ENCODE assay signal across 25 cellular contexts in the genomic region with DNA sequence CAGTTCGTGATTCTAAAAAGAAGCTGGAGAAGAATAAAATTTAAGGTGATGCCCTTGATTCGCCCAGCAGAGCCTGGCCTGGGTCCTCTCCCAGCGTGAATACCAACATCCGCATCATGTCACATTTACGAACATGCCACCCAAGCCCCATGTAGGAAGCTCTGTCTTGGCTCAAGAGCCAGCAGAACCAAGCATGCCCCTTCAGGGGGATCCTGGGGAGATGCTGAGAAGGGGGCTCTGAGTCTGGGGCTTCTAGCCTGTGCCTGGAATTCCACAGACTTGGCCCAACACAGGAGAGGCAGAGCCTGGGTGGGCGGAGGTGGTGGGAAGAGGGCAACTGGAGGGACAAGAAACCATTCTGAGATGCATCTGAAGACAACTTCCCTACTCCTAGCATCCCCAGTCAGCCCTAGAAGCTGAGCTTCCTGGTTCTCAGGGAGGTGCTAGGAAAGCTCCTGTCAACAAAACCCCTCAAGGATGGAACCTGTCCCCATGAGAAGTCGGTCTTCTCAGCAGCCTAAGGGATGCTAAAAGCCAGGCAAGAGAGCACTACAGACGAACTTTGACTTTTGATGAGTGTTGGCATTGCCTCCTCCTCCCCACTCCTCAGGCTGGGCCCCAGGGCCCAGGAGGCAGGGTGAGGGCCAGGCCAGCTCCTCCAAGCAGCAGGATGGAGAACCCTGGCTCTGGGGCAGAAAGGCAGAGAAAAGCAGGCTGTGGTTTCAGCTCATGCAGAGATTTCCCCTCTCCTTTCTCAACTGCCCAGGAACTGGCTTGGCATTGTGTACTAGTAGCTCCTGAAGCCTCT. TPM values are rescaled to one million over a fixed set of nuclear protein-coding genes. Genes with fewer than 3 reads are reported as not detected.
A peak's percentile ranks its signal among the peaks of the same experiment; 100 is the strongest.
DNase-seq lines count a peak whose midpoint lies in the region; ATAC-seq and TF ChIP-seq lines count a peak whose summit lies in the region.
"Had no signal": no experiment of that assay in that cellular context is flagged by ENCODE, and none has a peak within 500 bp of the region (broad histone marks: within the 10 kb centered on the region; RNA-seq: fewer than 3 reads in every experiment).

No MANE protein-coding gene starts in this region.

- H3K9me3 Mint-ChIP-seq in dendritic cell treated with granulocyte-macrophage colony-stimulating factor and Interleukin-4, amounts not matched to agents 40 ng/mL and 50 ng/mL, for 4 days = no peaks in the 10 kb centered on the region
- no peaks in the 10 kb centered on the region for H3K9me3 Mint-ChIP-seq in nephron progenitor cell
- H3K9me3 Mint-ChIP-seq: activated T-cell treated with anti-CD3 and anti-CD28 coated beads, Interleukin-2, amount 50 U/mL, for 4 hours; naive B cell; T-helper 2 cell treated with Interferon-gamma antibody and Interleukin-4, amounts not matched to agents 5 μg/mL and 100 μg/mL, for 36 hours had no signal

- peak overlapping the region; percentile 42 for H3K27ac Mint-ChIP-seq in dendritic cell treated with granulocyte-macrophage colony-stimulating factor and Interleukin-4, amounts not matched to agents 40 ng/mL and 50 ng/mL, for 4 days
- H3K27ac Mint-ChIP-seq in nephron progenitor cell = no peak overlapping the region
- H3K27ac Mint-ChIP-seq: progenitor cell of endocrine pancreas; T-helper 2 cell treated with Interferon-gamma antibody and Interleukin-4, amounts not matched to agents 5 μg/mL and 100 μg/mL, for 36 hours had no signal

- no peak for TF ChIP-seq CTCF in sigmoid colon (IDR thresholded peaks at IDR 0.05)
- TF ChIP-seq CTCF in nephron progenitor cell (IDR thresholded peaks at IDR 0.05) = no peak

- no peaks in the 10 kb centered on the region for H3K27me3 Mint-ChIP-seq in dendritic cell treated with granulocyte-macrophage colony-stimulating factor and Interleukin-4, amounts not matched to agents 40 ng/mL and 50 ng/mL, for 4 days
- no peaks in the 10 kb centered on the region for H3K27me3 Mint-ChIP-seq in nephron progenitor cell (ENCODE audit: low read depth, poor library complexity)
- H3K27me3 Mint-ChIP-seq: naive B cell, progenitor cell of endocrine pancreas had no signal

- H3K36me3 ChIP-seq in HUES6 (ENCODE audit: control insufficient read depth, insufficient read depth, low read length) = peaks cover 96% of the 10 kb centered on the region
- H3K36me3 ChIP-seq in sigmoid colon = peaks cover 23 to 100% (median 66%) of the 10 kb centered on the region in 4 donors
- H3K36me3 ChIP-seq: neutrophil had no signal

- H3K27me3 ChIP-seq in HUES6 (ENCODE audit: control insufficient read depth, insufficient read depth, low read length) (no peaks in the 10 kb centered on the region), sigmoid colon (no peaks in the 10 kb centered on the region)
- H3K27me3 ChIP-seq: BLaER1 treated with 17β-estradiol and CSF1 and Interleukin-3, amounts not matched to agents 10 nM and 100 nM; esophagus muscularis mucosa; neutrophil; upper lobe of left lung had no signal

- TF ChIP-seq EP300 in sigmoid colon (IDR thresholded peaks at IDR 0.05) = no peak

- ATAC-seq in left ventricle myocardium superior = no peak
- ATAC-seq: activated T-cell treated with anti-CD3 and anti-CD28 coated beads, Interleukin-2, amount 50 U/mL, for 4 hours; GM12878 had no signal

- H3K36me3 Mint-ChIP-seq in dendritic cell treated with granulocyte-macrophage colony-stimulating factor and Interleukin-4, amounts not matched to agents 40 ng/mL and 50 ng/mL, for 4 days (ENCODE audit: low read depth) = peaks cover 77% of the 10 kb centered on the region
- peaks cover 55% of the 10 kb centered on the region for H3K36me3 Mint-ChIP-seq in nephron progenitor cell (ENCODE audit: low read depth)

- 94 to 95% methylated on average over 8 of the region's 8 CpGs for WGBS in sigmoid colon, 2 donors

- H3K4me3 ChIP-seq in HUES6 (ENCODE audit: low read depth, low read length) (no peak overlapping the region), sigmoid colon (no peak overlapping the region)
- H3K4me3 ChIP-seq: BLaER1 treated with 17β-estradiol and CSF1 and Interleukin-3, amounts not matched to agents 10 nM and 100 nM; esophagus muscularis mucosa; GM12878; upper lobe of left lung had no signal

- H3K9ac ChIP-seq in HUES6 (ENCODE audit: low read length) = peak overlapping the region; percentile 19
- H3K9ac ChIP-seq: BLaER1 treated with 17β-estradiol and CSF1 and Interleukin-3, amounts not matched to agents 10 nM and 100 nM had no signal

- H3K9me3 ChIP-seq in HUES6 (ENCODE audit: control insufficient read depth, insufficient read depth, low read depth, low read length) = no peaks in the 10 kb centered on the region
- no peaks in the 10 kb centered on the region for H3K9me3 ChIP-seq in sigmoid colon
- H3K9me3 ChIP-seq: BLaER1 treated with 17β-estradiol and CSF1 and Interleukin-3, amounts not matched to agents 10 nM and 100 nM; esophagus muscularis mucosa; neutrophil; upper lobe of left lung had no signal

- TF ChIP-seq POLR2A in sigmoid colon (IDR thresholded peaks at IDR 0.05) = no peak

- H3K4me3 Mint-ChIP-seq in dendritic cell treated with granulocyte-macrophage colony-stimulating factor and Interleukin-4, amounts not matched to agents 40 ng/mL and 50 ng/mL, for 4 days = no peak overlapping the region
- H3K4me3 Mint-ChIP-seq in nephron progenitor cell = no peak overlapping the region
- H3K4me3 Mint-ChIP-seq: activated T-cell treated with anti-CD3 and anti-CD28 coated beads, Interleukin-2, amount 50 U/mL, for 4 hours; T-helper 2 cell treated with Interferon-gamma antibody and Interleukin-4, amounts not matched to agents 5 μg/mL and 100 μg/mL, for 36 hours had no signal

- H3K27ac ChIP-seq in HUES6 (ENCODE audit: low read depth, low read length) (no peak overlapping the region), sigmoid colon (no peak overlapping the region)
- H3K27ac ChIP-seq: neutrophil had no signal

- intact Hi-C loops in cardiac septum (cut with DNase I) (no loop called here), left ventricle myocardium superior (cut with micrococcal nuclease) (no loop called here), sigmoid colon (cut with DNase I) (no loop called here)
- intact Hi-C loops in dendritic cell treated with granulocyte-macrophage colony-stimulating factor and Interleukin-4, amounts not matched to agents 40 ng/mL and 50 ng/mL, for 4 days (cut with micrococcal nuclease) = no loop called here

- DNase-seq in cardiac septum (ENCODE audit: low spot score) (peak; percentile 50), left ventricle myocardium superior (no peak), sigmoid colon (peak; percentile 48), HT-29 (ENCODE audit: low spot score) (no peak), nephron progenitor cell (no peak), SW 1271 (lab: John Stamatoyannopoulos, UW) (no peak)
- DNase-seq: activated naive CD4-positive, alpha-beta T cell; activated T-cell treated with anti-CD3 and anti-CD28 coated beads, Interleukin-2, amount 50 U/mL, for 4 hours; foreskin fibroblast; midbrain; naive B cell; NCI-H1436 treated with DMSO at 0.1 percent for 48 hours; NCI-H226; NCI-H69; SHP77; stimulated activated CD4-positive, alpha-beta T cell treated with anti-CD3 and anti-CD28 coated beads, Interleukin-4, amount 100 ng/mL, for 1 hour; upper lobe of left lung had no signal

- H3K4me1 Mint-ChIP-seq in dendritic cell treated with granulocyte-macrophage colony-stimulating factor and Interleukin-4, amounts not matched to agents 40 ng/mL and 50 ng/mL, for 4 days (ENCODE audit: low read depth) = peaks cover 27% of the 10 kb centered on the region
- no peaks in the 10 kb centered on the region for H3K4me1 Mint-ChIP-seq in nephron progenitor cell

- H3K4me1 ChIP-seq in HUES6 (ENCODE audit: control insufficient read depth, insufficient read depth, low read length) = no peaks in the 10 kb centered on the region
- peaks cover 0 to 6% (median 2%) of the 10 kb centered on the region in 4 donors for H3K4me1 ChIP-seq in sigmoid colon

RNA-seq across cellular contexts. Expression of gene POLR1A, which starts 57.9 kb away (rescaled TPM):
- total RNA-seq in cardiac septum = 24.3 TPM
- total RNA-seq in left ventricle myocardium superior = 15.4 TPM
- total RNA-seq in sigmoid colon = 10 to 100 TPM in 3 of 4 donors, 1 to 10 TPM in 1; 7.1 to 17.9 (median 12.7) TPM
- 10 to 100 TPM in 1 of 3 donors, 1 to 10 TPM in 2; 1.2 to 10.1 (median 2.3) TPM for polyA plus RNA-seq in sigmoid colon
- total RNA-seq in HT-29 (2014; rRNA removed; shearing (Covaris generic)) = 21.0 and 23.8 TPM in 2 replicates

RNA-seq across cellular contexts. Expression of gene PTCD3, which starts 58.3 kb away (rescaled TPM):
- total RNA-seq in cardiac septum (146 TPM), left ventricle myocardium superior (158 TPM), sigmoid colon (10 to 100 TPM; 44.9 to 94.2 (median 58.7) TPM)
- polyA plus RNA-seq in sigmoid colon = 10 to 100 TPM in 2 of 3 donors, 1 to 10 TPM in 1; 7.8 to 31.8 (median 16.6) TPM
- 50.0 and 72.1 TPM in 2 replicates for total RNA-seq in HT-29 (2014; rRNA removed; shearing (Covaris generic))

Comparison
In these comparisons a context has a peak if more than half of its experiments do, and no peak if none do; other contexts are left out.
1. DNase-seq: peak in cardiac septum (single experiment) and sigmoid colon (single experiment); none in left ventricle myocardium superior (single experiment), HT-29 (single experiment), nephron progenitor cell (single experiment) and SW 1271 (0 of 2).